29 cellular contexts compared by ENCODE assay signal in genomic region chr6:1817033-1817761, GRCh38.
DNase-seq lines count a peak whose midpoint lies in the region; TF ChIP-seq lines count a peak whose summit lies in the region.
"Had no signal": no experiment of that assay in that cellular context is flagged by ENCODE, and none has a peak within 500 bp of the region (broad histone marks: within the 10 kb centered on the region; RNA-seq: fewer than 3 reads in every experiment).

No MANE protein-coding gene starts in this region.

- TF ChIP-seq POLR2A in tibial nerve (IDR thresholded peaks at IDR 0.05): no peak

- H3K27ac ChIP-seq in tibial nerve: peak overlapping the region in 1 of 4 donors; percentile 35
- H3K27ac ChIP-seq: esophagus squamous epithelium, left lung, vagina had no signal

- DNase-seq in AG10803 (ENCODE audit: low read depth) (peak; percentile 59), HFFc6 (peak; percentile 15), astrocyte of the spinal cord (ENCODE audit: low read depth, low spot score) (peak; percentile 62), iris pigment epithelial cell (ENCODE audit: low read depth) (peak; percentile 58), nucleus accumbens (lab: John Stamatoyannopoulos, UW) (no peak), GM20000 (ENCODE audit: low spot score) (no peak), tibial nerve (ENCODE audit: low spot score in 2 of 2) (no peak), NCI-H1105 treated with DMSO at 0.1 percent for 48 hours (lab: John Stamatoyannopoulos, UW) (no peak)
- DNase-seq: ACHN; activated CD4-positive, alpha-beta T cell treated with anti-CD3 and anti-CD28 coated beads for 36 hours; activated CD8-positive, alpha-beta memory T cell treated with anti-CD3 and anti-CD28 coated beads for 24 hours; activated naive CD4-positive, alpha-beta T cell treated with Interleukin-2 at 50 U/mL for 16 hours; activated T-cell treated with anti-CD3 and anti-CD28 coated beads, Interleukin-2, amount 50 U/mL, for 4 hours; aorta; C1 segment of cervical spinal cord; effector memory CD4-positive, alpha-beta T cell; esophagus squamous epithelium; H7; KG1; left lung; MV-4-11; NCI-H1694 treated with DMSO at 0.1 percent for 48 hours; NCI-H226; NCI-H774; SHP77 treated with DMSO at 0.1 percent for 48 hours; stimulated activated CD4-positive, alpha-beta T cell treated with anti-CD3 and anti-CD28 coated beads, Interleukin-1b, Interleukin-23, amount 100 ng/mL, for 48 hours; T-helper 1 cell had no signal

- H3K9me3 ChIP-seq in tibial nerve: no peaks in the 10 kb centered on the region
- H3K9me3 ChIP-seq: esophagus squamous epithelium, left lung, vagina had no signal

- no peaks in the 10 kb centered on the region for H3K36me3 ChIP-seq in tibial nerve
- H3K36me3 ChIP-seq: esophagus squamous epithelium, left lung, vagina had no signal

- peaks cover 0 to 54% (median 11%) of the 10 kb centered on the region in 4 donors for H3K4me1 ChIP-seq in tibial nerve
- H3K4me1 ChIP-seq: left lung had no signal

- no peaks in the 10 kb centered on the region for H3K9me3 Mint-ChIP-seq in HFFc6
- H3K9me3 Mint-ChIP-seq: activated T-cell treated with anti-CD3 and anti-CD28 coated beads, Interleukin-2, amount 50 U/mL, for 4 hours; nephron had no signal

- in situ Hi-C loops in astrocyte of the spinal cord (cut with HindIII; ENCODE audit: low sequenced_read_pairs): no loop called here

- 29 to 37% methylated on average over 4 of the region's 4 CpGs for WGBS in tibial nerve, 2 donors

- peaks cover 1% of the 10 kb centered on the region; the same call in 1 of the 2 replicates for H3K27me3 Mint-ChIP-seq in HFFc6 (ENCODE audit: insufficient read depth)
- H3K27me3 Mint-ChIP-seq: activated CD4-positive, alpha-beta T cell treated with anti-CD3 and anti-CD28 coated beads for 36 hours had no signal

- no peaks in the 10 kb centered on the region for H3K36me3 Mint-ChIP-seq in HFFc6 (ENCODE audit: low read depth)

- H3K4me3 ChIP-seq in AG10803 (ENCODE audit: low read length): no peak overlapping the region
- no peak overlapping the region for H3K4me3 ChIP-seq in astrocyte of the spinal cord (ENCODE audit: low read depth, low read length)
- H3K4me3 ChIP-seq in tibial nerve: no peak overlapping the region
- H3K4me3 ChIP-seq: esophagus squamous epithelium, left lung, vagina had no signal

- TF ChIP-seq CTCF in AG10803 (conservative IDR thresholded peaks at IDR 0.05; ENCODE audit: low read length) (no peak), HFFc6 (IDR thresholded peaks at IDR 0.05) (no peak), astrocyte of the spinal cord (IDR thresholded peaks at IDR 0.05; ENCODE audit: low read depth, low read length) (no peak), GM20000 (IDR thresholded peaks at IDR 0.05; ENCODE audit: extremely low read depth, missing control alignments) (no peak), tibial nerve (IDR thresholded peaks at IDR 0.05) (no peak)

- no peak overlapping the region for H3K4me3 Mint-ChIP-seq in HFFc6
- H3K4me3 Mint-ChIP-seq: activated CD4-positive, alpha-beta T cell treated with anti-CD3 and anti-CD28 coated beads for 36 hours; activated T-cell treated with anti-CD3 and anti-CD28 coated beads, Interleukin-2, amount 50 U/mL, for 4 hours; nephron had no signal

- no peak overlapping the region for H3K27ac Mint-ChIP-seq in HFFc6
- H3K27ac Mint-ChIP-seq: activated CD4-positive, alpha-beta T cell treated with anti-CD3 and anti-CD28 coated beads for 36 hours had no signal

- TF ChIP-seq EP300 in tibial nerve (IDR thresholded peaks at IDR 0.05): no peak

- H3K4me1 Mint-ChIP-seq in HFFc6 (ENCODE audit: low read depth): peaks cover 37% of the 10 kb centered on the region
- H3K4me1 Mint-ChIP-seq: activated CD4-positive, alpha-beta T cell treated with anti-CD3 and anti-CD28 coated beads for 36 hours had no signal

- H3K27me3 ChIP-seq in tibial nerve: no peaks in the 10 kb centered on the region
- H3K27me3 ChIP-seq: esophagus squamous epithelium, left lung, vagina had no signal

Comparison
In these comparisons a context has a peak if more than half of its experiments do, and no peak if none do; other contexts are left out.
1. DNase-seq: peak in AG10803 (single experiment), HFFc6 (single experiment), astrocyte of the spinal cord (single experiment) and iris pigment epithelial cell (single experiment); none in nucleus accumbens (0 of 56), GM20000 (single experiment), tibial nerve (0 of 2) and NCI-H1105 treated with DMSO at 0.1 percent for 48 hours (single experiment).